ENCODE assay signal across 9 cellular contexts in genomic region chr2:19361325-19361990, GRCh38. TPM values are rescaled to one million over a fixed set of nuclear protein-coding genes. Genes with fewer than 3 reads are reported as not detected.
DNase-seq lines count a peak whose midpoint lies in the region; ATAC-seq and TF ChIP-seq lines count a peak whose summit lies in the region.
"Had no signal": no experiment of that assay in that cellular context is flagged by ENCODE, and none has a peak within 500 bp of the region (broad histone marks: within the 10 kb centered on the region; RNA-seq: fewer than 3 reads in every experiment).

No MANE protein-coding gene starts in this region.

- H3K36me3 ChIP-seq in NT2/D1 (ENCODE audit: insufficient read depth, insufficient read length, low read length) = no peaks in the 10 kb centered on the region

- DNase-seq in AG04449 (ENCODE audit: low read depth, low spot score) = no peak
- DNase-seq in NT2/D1 (ENCODE audit: low read depth, low spot score) = no peak
- no peak for DNase-seq in endothelial cell (ENCODE audit: low spot score)
- no peak for DNase-seq in naive B cell
- DNase-seq in NOMO-1 (lab: John Stamatoyannopoulos, UW; ENCODE audit: unreplicated experiment in 2 of 2) = no peak
- DNase-seq in kidney tubule cell (ENCODE audit: low spot score) = no peak
- no peak for DNase-seq in COLO829 (ENCODE audit: low spot score)
- no peak for DNase-seq in HT-29 (ENCODE audit: low spot score)
- DNase-seq: NCI-H1930 had no signal

- H3K4me3 Mint-ChIP-seq in endothelial cell (ENCODE audit: unreplicated experiment) (peak overlapping the region; percentile 86), naive B cell (peak overlapping the region; percentile 88 to 97 (median 95))

- peaks cover 12% of the 10 kb centered on the region for H3K4me1 ChIP-seq in NT2/D1 (ENCODE audit: insufficient read depth, insufficient read length)

- POLR2A ChIA-PET in AG04449 (lab: Yijun Ruan, JAX) = interaction anchor here (0.7 kb wide), 1 partner anchor 214 kb away, joined by 3 read pairs; no protein-coding TSS in a partner anchor

- peaks cover 98% of the 10 kb centered on the region for H3K27me3 ChIP-seq in NT2/D1 (ENCODE audit: insufficient read depth, insufficient read length)

- H3K27me3 Mint-ChIP-seq in endothelial cell (ENCODE audit: unreplicated experiment) (peaks cover 28% of the 10 kb centered on the region), naive B cell (peaks cover 41 to 56% (median 48%) of the 10 kb centered on the region in 3 donors)

- CTCF ChIA-PET in AG04449 (lab: Yijun Ruan, JAX) = interaction anchor here (0.7 to 5.2 kb wide), 12 partner anchors 8 to 926 kb away, joined by 3 to 35 read pairs (median 4); no protein-coding TSS in a partner anchor

- peak overlapping the region; percentile 42 for H3K9ac ChIP-seq in NT2/D1 (ENCODE audit: insufficient read length, low read depth)

- ATAC-seq in naive B cell (ENCODE audit: low read depth in 2 of 2) = peak in 1 of 2 donors; percentile 11

- H3K9me3 ChIP-seq in NT2/D1 (ENCODE audit: insufficient read depth, low read length) = no peaks in the 10 kb centered on the region

- H3K4me3 ChIP-seq in AG04449 (ENCODE audit: low read depth, low read length) (peak overlapping the region; percentile 73), NT2/D1 (ENCODE audit: insufficient read length, low read depth) (peak overlapping the region; percentile 32)

- H3K4me1 Mint-ChIP-seq in endothelial cell (ENCODE audit: unreplicated experiment) (peaks cover 26% of the 10 kb centered on the region), naive B cell (peaks cover 35 to 63% (median 53%) of the 10 kb centered on the region in 3 donors)

- TF ChIP-seq CTCF in AG04449 (IDR thresholded peaks at IDR 0.05; ENCODE audit: insufficient read depth, low read length, missing control alignments) (no peak), endothelial cell (IDR thresholded peaks at IDR 0.05; ENCODE audit: unreplicated experiment) (no peak)

- H3K27ac Mint-ChIP-seq in endothelial cell (ENCODE audit: unreplicated experiment) (no peak overlapping the region), naive B cell (peak overlapping the region in 3 of 6 donors; percentile 60 to 96 (median 79))

- H3K9me3 Mint-ChIP-seq in endothelial cell (ENCODE audit: unreplicated experiment) (no peaks in the 10 kb centered on the region), naive B cell (peaks cover 0 to 6% (median 0%) of the 10 kb centered on the region in 7 donors)

- no peaks in the 10 kb centered on the region for H3K36me3 Mint-ChIP-seq in endothelial cell (ENCODE audit: low read depth, unreplicated experiment)
- peaks cover 0 to 2% of the 10 kb centered on the region in 2 donors for H3K36me3 Mint-ChIP-seq in naive B cell

RNA-seq across cellular contexts. Expression of gene OSR1, which starts 3.0 kb away (rescaled TPM):
- 0.26 TPM for total RNA-seq in endothelial cell (ENCODE audit: unreplicated experiment)
- not detected for polyA plus RNA-seq in naive B cell (ENCODE audit: low read depth in 6 of 6)
- total RNA-seq in HT-29 (2014; rRNA removed; shearing (Covaris generic)) = 8.0 and 8.9 TPM in 2 replicates
